Comparison of ENCODE assay signal across 17 cellular contexts in genomic region chr17:42142371-42142896, GRCh38. TPM values are rescaled to one million over a fixed set of nuclear protein-coding genes. Genes with fewer than 3 reads are reported as not detected.
DNase-seq lines count a peak whose midpoint lies in the region; ATAC-seq and TF ChIP-seq lines count a peak whose summit lies in the region.
"Had no signal": no experiment of that assay in that cellular context is flagged by ENCODE, and none has a peak within 500 bp of the region (broad histone marks: within the 10 kb centered on the region; RNA-seq: fewer than 3 reads in every experiment).

No MANE protein-coding gene starts in this region.

- H3K27me3 Mint-ChIP-seq in activated T-helper 2 cell treated with anti-CD3 and anti-CD28 coated beads, Interferon-gamma antibody, Interleukin-2, Interleukin-4, amounts not matched to agents 10 μg/mL and 5 μg/mL and 100 μg/mL, durations not matched to agents 14 hours and 24 hours and 36 hours (ENCODE audit: low read depth): no peaks in the 10 kb centered on the region
- no peaks in the 10 kb centered on the region for H3K27me3 Mint-ChIP-seq in activated T-cell treated with anti-CD3 and anti-CD28 coated beads, Interleukin-2, amount 50 U/mL, for 72 hours (ENCODE audit: low read depth)
- H3K27me3 Mint-ChIP-seq: activated naive CD8-positive, alpha-beta T cell had no signal

- no peaks in the 10 kb centered on the region for H3K9me3 Mint-ChIP-seq in activated T-helper 2 cell treated with anti-CD3 and anti-CD28 coated beads, Interferon-gamma antibody, Interleukin-2, Interleukin-4, amounts not matched to agents 10 μg/mL and 5 μg/mL and 100 μg/mL, durations not matched to agents 14 hours and 24 hours and 36 hours
- H3K9me3 Mint-ChIP-seq in activated T-cell treated with anti-CD3 and anti-CD28 coated beads, Interleukin-2, amount 50 U/mL, for 72 hours: no peaks in the 10 kb centered on the region

- TF ChIP-seq CTCF in SK-N-SH (IDR thresholded peaks at IDR 0.05) (no peak), fibroblast of lung (conservative IDR thresholded peaks at IDR 0.05 in 1 of 2, IDR thresholded peaks at IDR 0.05 in 1 of 2; ENCODE audit: low read depth in 1 of 2, low read length in 2 of 2) (no peak), osteoblast (IDR thresholded peaks at IDR 0.05; ENCODE audit: extremely low read depth, low read depth, low read length) (no peak)

- H2AFZ ChIP-seq in SK-N-SH (ENCODE audit: low read depth) (no peak overlapping the region), fibroblast of lung (ENCODE audit: low read length) (no peak overlapping the region), osteoblast (ENCODE audit: low read length) (no peak overlapping the region)

- peaks cover 38 to 98% (median 59%) of the 10 kb centered on the region in 10 experiments for H3K4me1 ChIP-seq in BLaER1 treated with 17β-estradiol and CSF1 and Interleukin-3, amounts not matched to agents 10 nM and 100 nM
- H3K4me1 ChIP-seq in SK-N-SH (ENCODE audit: control insufficient read depth in 1 of 2, insufficient read depth in 2 of 2, low read depth in 1 of 2, low read length in 1 of 2) (peaks cover 6 to 15% of the 10 kb centered on the region in 2 experiments; a peak in 2 of 4 replicates), fibroblast of lung (ENCODE audit: control insufficient read depth, extremely low read depth, insufficient read depth, low read length) (peaks cover 14% of the 10 kb centered on the region), osteoblast (ENCODE audit: insufficient read depth, low read length) (peaks cover 29% of the 10 kb centered on the region)

- H3K4me1 Mint-ChIP-seq in activated T-helper 2 cell treated with anti-CD3 and anti-CD28 coated beads, Interferon-gamma antibody, Interleukin-2, Interleukin-4, amounts not matched to agents 10 μg/mL and 5 μg/mL and 100 μg/mL, durations not matched to agents 14 hours and 24 hours and 36 hours (ENCODE audit: low read depth): no peaks in the 10 kb centered on the region
- peaks cover 28% of the 10 kb centered on the region for H3K4me1 Mint-ChIP-seq in activated T-cell treated with anti-CD3 and anti-CD28 coated beads, Interleukin-2, amount 50 U/mL, for 72 hours (ENCODE audit: low read depth)

- CTCF ChIA-PET in SK-N-SH (lab: Yijun Ruan, JAX): interaction anchor here (1.1 kb wide), 2 partner anchors 75 to 116 kb away, joined by 3 read pairs; no protein-coding TSS in a partner anchor

- no peak overlapping the region for H3K4me3 Mint-ChIP-seq in activated T-helper 2 cell treated with anti-CD3 and anti-CD28 coated beads, Interferon-gamma antibody, Interleukin-2, Interleukin-4, amounts not matched to agents 10 μg/mL and 5 μg/mL and 100 μg/mL, durations not matched to agents 14 hours and 24 hours and 36 hours (ENCODE audit: low read depth)
- no peak overlapping the region for H3K4me3 Mint-ChIP-seq in activated T-cell treated with anti-CD3 and anti-CD28 coated beads, Interleukin-2, amount 50 U/mL, for 72 hours
- H3K4me3 Mint-ChIP-seq: activated naive CD8-positive, alpha-beta T cell had no signal

- 68% methylated on average over 5 of the region's 7 CpGs for WGBS in SK-N-SH (ENCODE audit: low lambda C conversion rate)

- DNase-seq in SK-N-SH: no peak
- DNase-seq in fibroblast of lung (ENCODE audit: low read depth in 2 of 2): peak; percentile 35 to 91
- DNase-seq in osteoblast (ENCODE audit: insufficient read length, low spot score, missing footprints): peak; percentile 92
- no peak for DNase-seq in activated T-helper 2 cell treated with anti-CD3 and anti-CD28 coated beads, Interferon-gamma antibody, Interleukin-2, Interleukin-4, amounts not matched to agents 10 μg/mL and 5 μg/mL and 100 μg/mL, durations not matched to agents 14 hours and 24 hours and 36 hours (ENCODE audit: low spot score)
- no peak for DNase-seq in activated T-cell treated with anti-CD3 and anti-CD28 coated beads, Interleukin-2, amount 50 U/mL, for 72 hours
- no peak for DNase-seq in OCI-M1 (lab: John Stamatoyannopoulos, UW)
- no peak for DNase-seq in NCI-H774 (lab: John Stamatoyannopoulos, UW)
- DNase-seq: activated CD4-positive, CD25-positive, alpha-beta regulatory T cell; DMS 273 treated with DMSO at 0.1 percent for 48 hours; foreskin melanocyte; HCEC 1CT; mucosa of descending colon; NCI-H1417; Peyer's patch; transverse colon had no signal

- H3K4me3 ChIP-seq in BLaER1 treated with 17β-estradiol and CSF1 and Interleukin-3, amounts not matched to agents 10 nM and 100 nM: no peak overlapping the region; a peak in 1 of 20 replicates
- H3K4me3 ChIP-seq in SK-N-SH (ENCODE audit: low read depth in 2 of 2, low read length in 1 of 2) (no peak overlapping the region), fibroblast of lung (replicated peaks in 1 of 4; ENCODE audit: control extremely low read depth in 1 of 4, insufficient read depth in 1 of 4, low read depth in 3 of 4, low read length in 4 of 4) (no peak overlapping the region), osteoblast (ENCODE audit: insufficient read depth, low read length) (peak overlapping the region; percentile 30)
- H3K4me3 ChIP-seq: mucosa of descending colon, Peyer's patch, transverse colon had no signal

- no peak for TF ChIP-seq RAD21 in SK-N-SH (IDR thresholded peaks at IDR 0.05; ENCODE audit: low read length)

- peaks cover 53 to 100% (median 88%) of the 10 kb centered on the region in 11 experiments for H3K36me3 ChIP-seq in BLaER1 treated with 17β-estradiol and CSF1 and Interleukin-3, amounts not matched to agents 10 nM and 100 nM
- peaks cover 8 to 20% of the 10 kb centered on the region in 2 experiments for H3K36me3 ChIP-seq in SK-N-SH (replicated peaks in 1 of 2; ENCODE audit: control insufficient read depth in 1 of 2, insufficient read depth in 2 of 2, low read length in 1 of 2)
- peaks cover 6% of the 10 kb centered on the region for H3K36me3 ChIP-seq in fibroblast of lung (ENCODE audit: control insufficient read depth, insufficient read depth, low read length)
- H3K36me3 ChIP-seq in osteoblast (ENCODE audit: insufficient read depth, low read length): peaks cover 16% of the 10 kb centered on the region

- intact Hi-C loops in activated T-helper 2 cell treated with anti-CD3 and anti-CD28 coated beads, Interferon-gamma antibody, Interleukin-2, Interleukin-4, amounts not matched to agents 10 μg/mL and 5 μg/mL and 100 μg/mL, durations not matched to agents 14 hours and 24 hours and 36 hours (cut with micrococcal nuclease): no loop called here

- H3K79me2 ChIP-seq in SK-N-SH (ENCODE audit: insufficient read depth): peaks cover 97% of the 10 kb centered on the region
- peaks cover 62% of the 10 kb centered on the region for H3K79me2 ChIP-seq in fibroblast of lung (ENCODE audit: control insufficient read depth, insufficient read depth, low read length)
- peaks cover 77% of the 10 kb centered on the region for H3K79me2 ChIP-seq in osteoblast (ENCODE audit: insufficient read depth, low read length)

- H3K27ac Mint-ChIP-seq in activated T-helper 2 cell treated with anti-CD3 and anti-CD28 coated beads, Interferon-gamma antibody, Interleukin-2, Interleukin-4, amounts not matched to agents 10 μg/mL and 5 μg/mL and 100 μg/mL, durations not matched to agents 14 hours and 24 hours and 36 hours: no peak overlapping the region
- no peak overlapping the region for H3K27ac Mint-ChIP-seq in activated T-cell treated with anti-CD3 and anti-CD28 coated beads, Interleukin-2, amount 50 U/mL, for 72 hours
- H3K27ac Mint-ChIP-seq: activated naive CD8-positive, alpha-beta T cell had no signal

- POLR2A ChIA-PET in SK-N-SH (lab: Yijun Ruan, JAX): no interaction called here

- H4K20me1 ChIP-seq in BLaER1 treated with 17β-estradiol and CSF1 and Interleukin-3, amounts not matched to agents 10 nM and 100 nM: peaks cover 95 to 100% (median 100%) of the 10 kb centered on the region in 11 experiments
- H4K20me1 ChIP-seq in SK-N-SH (ENCODE audit: insufficient read depth) (peaks cover 75% of the 10 kb centered on the region), fibroblast of lung (ENCODE audit: control insufficient read depth, extremely low read depth, insufficient read depth, low read length) (no peaks in the 10 kb centered on the region), osteoblast (ENCODE audit: insufficient read depth, low read length) (peaks cover 55% of the 10 kb centered on the region)

- peak overlapping the region in 7 of 11 experiments; percentile 3 to 45 (median 25); a peak in 8 of 22 replicates for H3K27ac ChIP-seq in BLaER1 treated with 17β-estradiol and CSF1 and Interleukin-3, amounts not matched to agents 10 nM and 100 nM
- H3K27ac ChIP-seq in SK-N-SH (ENCODE audit: low read depth in 2 of 2, low read length in 1 of 2) (peak overlapping the region in 1 of 2 experiments; percentile 35; a peak in 2 of 4 replicates), fibroblast of lung (ENCODE audit: insufficient read depth, low read length) (no peak overlapping the region), osteoblast (ENCODE audit: low read depth, low read length) (peak overlapping the region; percentile 71)
- H3K27ac ChIP-seq: Peyer's patch, transverse colon had no signal

- peaks cover 8% of the 10 kb centered on the region for H3F3A ChIP-seq in SK-N-SH (replicated peaks; ENCODE audit: insufficient read depth)

- H3K36me3 Mint-ChIP-seq in activated T-helper 2 cell treated with anti-CD3 and anti-CD28 coated beads, Interferon-gamma antibody, Interleukin-2, Interleukin-4, amounts not matched to agents 10 μg/mL and 5 μg/mL and 100 μg/mL, durations not matched to agents 14 hours and 24 hours and 36 hours (ENCODE audit: low read depth): peaks cover 32% of the 10 kb centered on the region
- peaks cover 3 to 4% of the 10 kb centered on the region in 2 donors for H3K36me3 Mint-ChIP-seq in activated T-cell treated with anti-CD3 and anti-CD28 coated beads, Interleukin-2, amount 50 U/mL, for 72 hours (ENCODE audit: insufficient read depth in 2 of 2)

- no peaks in the 10 kb centered on the region for H3K9me3 ChIP-seq in BLaER1 treated with 17β-estradiol and CSF1 and Interleukin-3, amounts not matched to agents 10 nM and 100 nM (replicated peaks in 1 of 11)
- H3K9me3 ChIP-seq in SK-N-SH (no peaks in the 10 kb centered on the region), fibroblast of lung (ENCODE audit: control insufficient read depth, insufficient read depth, low read depth, low read length) (no peaks in the 10 kb centered on the region), osteoblast (ENCODE audit: low read depth, low read length) (no peaks in the 10 kb centered on the region)
- H3K9me3 ChIP-seq: mucosa of descending colon, Peyer's patch, transverse colon had no signal

- no peaks in the 10 kb centered on the region for H3K9me2 ChIP-seq in SK-N-SH

- TF ChIP-seq EP300 in SK-N-SH (IDR thresholded peaks at IDR 0.05; ENCODE audit: borderline replicate concordance in 1 of 2, low read depth in 1 of 2, low read length in 1 of 2): no peak

- peak overlapping the region in 9 of 11 experiments; percentile 14 to 67 (median 42); a peak in 14 of 22 replicates for H3K9ac ChIP-seq in BLaER1 treated with 17β-estradiol and CSF1 and Interleukin-3, amounts not matched to agents 10 nM and 100 nM
- H3K9ac ChIP-seq in SK-N-SH (no peak overlapping the region), fibroblast of lung (ENCODE audit: insufficient read depth, low read length) (no peak overlapping the region)

- H3K4me2 ChIP-seq in BLaER1 treated with 17β-estradiol and CSF1 and Interleukin-3, amounts not matched to agents 10 nM and 100 nM: peak overlapping the region; percentile 35 to 87 (median 63)
- peak overlapping the region; percentile 49 for H3K4me2 ChIP-seq in SK-N-SH
- peak overlapping the region; percentile 23 for H3K4me2 ChIP-seq in fibroblast of lung (ENCODE audit: extremely low read depth, insufficient read depth, low read length)
- H3K4me2 ChIP-seq in osteoblast (ENCODE audit: insufficient read depth, low read length): peak overlapping the region; percentile 72

- no peaks in the 10 kb centered on the region for H3K27me3 ChIP-seq in BLaER1 treated with 17β-estradiol and CSF1 and Interleukin-3, amounts not matched to agents 10 nM and 100 nM
- H3K27me3 ChIP-seq in SK-N-SH (ENCODE audit: insufficient read depth) (no peaks in the 10 kb centered on the region), fibroblast of lung (ENCODE audit: control insufficient read depth, insufficient read depth, low read length) (no peaks in the 10 kb centered on the region), osteoblast (ENCODE audit: insufficient read depth, low read length) (no peaks in the 10 kb centered on the region)
- H3K27me3 ChIP-seq: Peyer's patch, transverse colon had no signal

- no peak for ATAC-seq in activated T-cell treated with anti-CD3 and anti-CD28 coated beads, Interleukin-2, amount 50 U/mL, for 72 hours (replicated peaks in 1 of 2)
- ATAC-seq: mucosa of descending colon had no signal

RNA-seq across cellular contexts. Expression of gene RAB5C, which starts 12.4 kb away (rescaled TPM):
- 257 and 285 TPM in 2 replicates for polyA plus RNA-seq in SK-N-SH (2012; rRNA removed)
- polyA plus RNA-seq in SK-N-SH (2012; cell fraction: cytosol; rRNA removed): 161 and 219 TPM in 2 replicates
- 102 and 144 TPM in 2 replicates for polyA plus RNA-seq in SK-N-SH (2012; cell fraction: nucleus; rRNA removed)
- 44.7 and 65.2 TPM in 2 replicates for total RNA-seq in fibroblast of lung
- polyA plus RNA-seq in fibroblast of lung: 162 and 197 TPM in 2 replicates
- 162 and 198 TPM in 2 replicates for polyA plus RNA-seq in fibroblast of lung (2012)
- polyA minus RNA-seq in fibroblast of lung (ENCODE audit: low replicate concordance): 197 and 241 TPM in 2 replicates
- 80.0 and 90.5 TPM in 2 replicates for total RNA-seq in osteoblast
- 63.9 and 67.9 TPM in 2 replicates for total RNA-seq in activated T-helper 2 cell treated with anti-CD3 and anti-CD28 coated beads, Interferon-gamma antibody, Interleukin-2, Interleukin-4, amounts not matched to agents 10 μg/mL and 5 μg/mL and 100 μg/mL, durations not matched to agents 14 hours and 24 hours and 36 hours
- 10 to 100 TPM; 35.1 to 44.1 TPM for total RNA-seq in activated T-cell treated with anti-CD3 and anti-CD28 coated beads, Interleukin-2, amount 50 U/mL, for 72 hours

RNA-seq across cellular contexts. Expression of gene HSPB9, which starts 19.8 kb away (rescaled TPM):
- polyA plus RNA-seq in SK-N-SH (2012; rRNA removed): 0.03 and 0.05 TPM in 2 replicates
- 0.01 TPM in 2 replicates for polyA plus RNA-seq in SK-N-SH (2012; cell fraction: cytosol; rRNA removed)
- polyA plus RNA-seq in SK-N-SH (2012; cell fraction: nucleus; rRNA removed): 0.21 and 0.50 TPM in 2 replicates
- total RNA-seq in fibroblast of lung: not detected in 2 replicates
- polyA plus RNA-seq in fibroblast of lung: not detected in 2 replicates
- polyA plus RNA-seq in fibroblast of lung (2012): 0.09 TPM in 1 of 2 replicates, not detected in the other
- not detected in 2 replicates for polyA minus RNA-seq in fibroblast of lung (ENCODE audit: low replicate concordance)
- total RNA-seq in osteoblast: not detected in 2 replicates
- not detected in 2 replicates for total RNA-seq in activated T-helper 2 cell treated with anti-CD3 and anti-CD28 coated beads, Interferon-gamma antibody, Interleukin-2, Interleukin-4, amounts not matched to agents 10 μg/mL and 5 μg/mL and 100 μg/mL, durations not matched to agents 14 hours and 24 hours and 36 hours
- total RNA-seq in activated T-cell treated with anti-CD3 and anti-CD28 coated beads, Interleukin-2, amount 50 U/mL, for 72 hours: under 1 TPM in 1 of 2 donors, not detected in 1; 0.28 TPM
- total RNA-seq: Peyer's patch had no signal

RNA-seq across cellular contexts. Expression of gene KAT2A, which starts 21.3 kb away (rescaled TPM):
- polyA plus RNA-seq in SK-N-SH (2012; rRNA removed) (45.1 and 58.6 TPM in 2 replicates), fibroblast of lung (9.1 and 11.8 TPM in 2 replicates)
- 10.6 and 15.2 TPM in 2 replicates for polyA plus RNA-seq in SK-N-SH (2012; cell fraction: cytosol; rRNA removed)
- 429 and 445 TPM in 2 replicates for polyA plus RNA-seq in SK-N-SH (2012; cell fraction: nucleus; rRNA removed)
- total RNA-seq in fibroblast of lung (7.4 and 7.8 TPM in 2 replicates), osteoblast (8.3 and 9.0 TPM in 2 replicates)
- polyA plus RNA-seq in fibroblast of lung (2012): 9.4 and 14.1 TPM in 2 replicates
- polyA minus RNA-seq in fibroblast of lung (ENCODE audit: low replicate concordance): 12.6 and 34.0 TPM in 2 replicates
- total RNA-seq in activated T-helper 2 cell treated with anti-CD3 and anti-CD28 coated beads, Interferon-gamma antibody, Interleukin-2, Interleukin-4, amounts not matched to agents 10 μg/mL and 5 μg/mL and 100 μg/mL, durations not matched to agents 14 hours and 24 hours and 36 hours: 59.6 and 60.0 TPM in 2 replicates
- 10 to 100 TPM; 33.3 to 41.4 TPM for total RNA-seq in activated T-cell treated with anti-CD3 and anti-CD28 coated beads, Interleukin-2, amount 50 U/mL, for 72 hours

RNA-seq across cellular contexts. Expression of gene DHX58, which starts 29.9 kb away (rescaled TPM):
- polyA plus RNA-seq in SK-N-SH (2012; rRNA removed) (1.2 and 1.6 TPM in 2 replicates), fibroblast of lung (7.1 and 8.0 TPM in 2 replicates)
- polyA plus RNA-seq in SK-N-SH (2012; cell fraction: cytosol; rRNA removed): 0.48 and 0.62 TPM in 2 replicates
- polyA plus RNA-seq in SK-N-SH (2012; cell fraction: nucleus; rRNA removed): 2.9 and 3.0 TPM in 2 replicates
- total RNA-seq in fibroblast of lung (12.3 and 18.3 TPM in 2 replicates), osteoblast (18.5 and 23.0 TPM in 2 replicates)
- polyA plus RNA-seq in fibroblast of lung (2012): 8.6 and 8.9 TPM in 2 replicates
- polyA minus RNA-seq in fibroblast of lung (ENCODE audit: low replicate concordance): 14.4 and 24.3 TPM in 2 replicates
- 15.3 and 20.3 TPM in 2 replicates for total RNA-seq in activated T-helper 2 cell treated with anti-CD3 and anti-CD28 coated beads, Interferon-gamma antibody, Interleukin-2, Interleukin-4, amounts not matched to agents 10 μg/mL and 5 μg/mL and 100 μg/mL, durations not matched to agents 14 hours and 24 hours and 36 hours
- total RNA-seq in activated T-cell treated with anti-CD3 and anti-CD28 coated beads, Interleukin-2, amount 50 U/mL, for 72 hours: 10 to 100 TPM; 33.2 to 62.0 TPM

RNA-seq across cellular contexts. Expression of gene KCNH4, which starts 38.5 kb away (rescaled TPM):
- polyA plus RNA-seq in SK-N-SH (2012; rRNA removed): 0.46 and 0.57 TPM in 2 replicates
- polyA plus RNA-seq in SK-N-SH (2012; cell fraction: cytosol; rRNA removed): 0.17 and 0.29 TPM in 2 replicates
- 0.83 and 1.1 TPM in 2 replicates for polyA plus RNA-seq in SK-N-SH (2012; cell fraction: nucleus; rRNA removed)
- not detected in 2 replicates for total RNA-seq in fibroblast of lung
- 0.01 and 0.03 TPM in 2 replicates for polyA plus RNA-seq in fibroblast of lung
- not detected in 2 replicates for polyA plus RNA-seq in fibroblast of lung (2012)
- polyA minus RNA-seq in fibroblast of lung (ENCODE audit: low replicate concordance): not detected in 2 replicates
- not detected in 2 replicates for total RNA-seq in osteoblast
- 0.44 and 0.64 TPM in 2 replicates for total RNA-seq in activated T-helper 2 cell treated with anti-CD3 and anti-CD28 coated beads, Interferon-gamma antibody, Interleukin-2, Interleukin-4, amounts not matched to agents 10 μg/mL and 5 μg/mL and 100 μg/mL, durations not matched to agents 14 hours and 24 hours and 36 hours
- total RNA-seq in activated T-cell treated with anti-CD3 and anti-CD28 coated beads, Interleukin-2, amount 50 U/mL, for 72 hours: under 1 TPM; 0.26 to 0.39 TPM
- total RNA-seq: transverse colon had no signal

Comparison
In these comparisons a context has a peak if more than half of its experiments do, and no peak if none do; other contexts are left out.
1. H3K9ac ChIP-seq: peak in BLaER1 treated with 17β-estradiol and CSF1 and Interleukin-3, amounts not matched to agents 10 nM and 100 nM (9 of 11); none in SK-N-SH (single experiment) and fibroblast of lung (single experiment).
2. DNase-seq: peak in fibroblast of lung (2 of 2) and osteoblast (single experiment); none in SK-N-SH (single experiment), activated T-helper 2 cell treated with anti-CD3 and anti-CD28 coated beads, Interferon-gamma antibody, Interleukin-2, Interleukin-4, amounts not matched to agents 10 μg/mL and 5 μg/mL and 100 μg/mL, durations not matched to agents 14 hours and 24 hours and 36 hours (single experiment), activated T-cell treated with anti-CD3 and anti-CD28 coated beads, Interleukin-2, amount 50 U/mL, for 72 hours (0 of 2), OCI-M1 (single experiment) and NCI-H774 (single experiment).
3. Peak in every context shown above with its lines, with median percentiles within 50 percentile points of each other: H3K4me2 ChIP-seq.